18 cellular contexts compared by ENCODE assay signal in the genomic region with DNA sequence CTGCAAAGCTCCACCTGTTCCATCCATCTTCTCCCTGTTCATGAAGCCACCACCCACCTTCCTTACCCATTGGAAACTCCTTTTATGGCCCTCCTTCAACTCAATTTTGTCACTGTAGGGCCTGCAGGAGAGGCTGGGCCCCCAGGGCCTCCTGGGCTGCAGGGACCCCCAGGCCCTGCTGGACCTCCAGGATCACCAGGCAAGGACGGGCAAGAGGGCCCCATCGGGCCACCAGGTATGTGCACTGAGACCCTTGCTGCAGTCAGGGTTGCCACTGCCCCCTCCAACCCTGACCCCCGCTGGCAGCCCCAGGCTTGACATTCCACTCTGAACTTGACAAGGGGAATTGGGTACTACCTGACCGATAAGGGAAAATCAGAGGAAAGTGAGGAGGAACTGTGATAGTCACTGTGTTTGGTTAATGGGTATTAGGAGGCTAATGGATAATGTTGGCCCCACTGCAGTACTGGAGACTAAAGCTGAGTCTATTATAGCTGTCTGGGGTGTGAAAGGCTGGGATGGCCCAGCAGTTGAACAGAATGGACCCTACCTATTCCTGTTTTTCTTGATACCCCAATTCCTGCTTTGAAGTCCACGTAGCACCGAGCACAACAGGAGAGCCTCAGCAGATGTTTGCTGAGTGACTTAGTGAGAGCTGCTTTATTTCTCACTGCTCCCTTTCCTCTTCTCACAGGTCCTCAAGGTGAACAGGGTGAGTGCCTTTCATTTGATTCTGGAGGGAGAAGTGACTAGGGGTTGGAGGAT. TPM values are rescaled to one million over a fixed set of nuclear protein-coding genes. Genes with fewer than 3 reads are reported as not detected.
DNase-seq lines count a peak whose midpoint lies in the region; ATAC-seq and FAIRE-seq lines count a peak whose summit lies in the region.
"Had no signal": no experiment of that assay in that cellular context is flagged by ENCODE, and none has a peak within 500 bp of the region (broad histone marks: within the 10 kb centered on the region; RNA-seq: fewer than 3 reads in every experiment).

No MANE protein-coding gene starts in this region.

- H3K4ac ChIP-seq in mesenchymal stem cell (ENCODE audit: low read depth in 1 of 2, low read length in 2 of 2), result no peak overlapping the region

- CTCF ChIA-PET in activated CD4-positive, alpha-beta memory T cell treated with anti-CD3 and anti-CD28 coated beads, Interleukin-2, amount 10 ng/mL, durations not matched to agents 7 days and 5 days (lab: Charles Lee), result interaction anchor here (1.0 to 2.4 kb wide), 3 partner anchors 13 to 196 kb away, joined by 3 to 15 read pairs (median 8); a partner anchor contains a TSS

- no peaks in the 10 kb centered on the region for H3K9me3 Mint-ChIP-seq in activated T-cell treated with anti-CD3 and anti-CD28 coated beads, Interleukin-2, amount 50 U/mL, for 24 hours
- no peaks in the 10 kb centered on the region for H3K9me3 Mint-ChIP-seq in activated CD4-positive, alpha-beta memory T cell treated with anti-CD3 and anti-CD28 coated beads, Interleukin-2, amount 10 ng/mL, durations not matched to agents 7 days and 5 days
- H3K9me3 Mint-ChIP-seq in stimulated activated naive B cell treated with anti-CD40 and anti-IgM and Interleukin-4, amounts not matched to agents 10 μg/mL and 1 μg/mL and 100 μg/mL, for 72 hours, result no peaks in the 10 kb centered on the region

- no peak for FAIRE-seq in RCC 7860 (lab: Jason Lieb, UNC)

- H2AK5ac ChIP-seq in mesenchymal stem cell (ENCODE audit: low read length, severe bottlenecking), result no peak overlapping the region

- H4K8ac ChIP-seq in mesenchymal stem cell (ENCODE audit: low read length), result no peak overlapping the region

- no peaks in the 10 kb centered on the region for H3K9me3 ChIP-seq in mesenchymal stem cell (ENCODE audit: control insufficient read depth, low read length)
- H3K9me3 ChIP-seq: colonic mucosa had no signal

- peaks cover 26% of the 10 kb centered on the region for H3K4me1 ChIP-seq in mesenchymal stem cell (ENCODE audit: control insufficient read depth, insufficient read depth, low read depth, low read length)

- H3K18ac ChIP-seq in mesenchymal stem cell (ENCODE audit: low read depth in 1 of 2, low read length in 2 of 2), result no peak overlapping the region

- no peak overlapping the region for H3K27ac Mint-ChIP-seq in activated T-cell treated with anti-CD3 and anti-CD28 coated beads, Interleukin-2, amount 50 U/mL, for 24 hours
- H3K27ac Mint-ChIP-seq in activated CD4-positive, alpha-beta memory T cell treated with anti-CD3 and anti-CD28 coated beads, Interleukin-2, amount 10 ng/mL, durations not matched to agents 7 days and 5 days, result peak overlapping the region; percentile 61
- no peak overlapping the region for H3K27ac Mint-ChIP-seq in stimulated activated naive B cell treated with anti-CD40 and anti-IgM and Interleukin-4, amounts not matched to agents 10 μg/mL and 1 μg/mL and 100 μg/mL, for 72 hours

- H2BK15ac ChIP-seq in mesenchymal stem cell (ENCODE audit: low read depth, poor library complexity, severe bottlenecking), result no peak overlapping the region

- no peak overlapping the region for H2BK5ac ChIP-seq in mesenchymal stem cell (ENCODE audit: low read depth, low read length, poor library complexity, severe bottlenecking)

- ATAC-seq in stimulated activated naive B cell treated with anti-CD40 and anti-IgM and Interleukin-4, amounts not matched to agents 10 μg/mL and 1 μg/mL and 100 μg/mL, for 72 hours (replicated peaks), result no peak
- ATAC-seq: Right ventricle myocardium inferior had no signal

- H3K36me3 ChIP-seq in mesenchymal stem cell (ENCODE audit: control insufficient read depth in 1 of 2, insufficient read depth in 2 of 2, low read depth in 1 of 2, low read length in 2 of 2), result peaks cover 11 to 14% of the 10 kb centered on the region in 2 experiments
- H3K36me3 ChIP-seq: colonic mucosa had no signal

- peak overlapping the region; percentile 16 for H4K91ac ChIP-seq in mesenchymal stem cell (ENCODE audit: low read length)

- 89% methylated on average over 6 of the region's 6 CpGs for WGBS in mesenchymal stem cell

- H3K14ac ChIP-seq in mesenchymal stem cell (ENCODE audit: low read length in 2 of 2), result peak overlapping the region in 1 of 2 experiments; percentile 37

- H3K79me1 ChIP-seq in mesenchymal stem cell (replicated peaks; ENCODE audit: low read length, poor library complexity, severe bottlenecking), result no peaks in the 10 kb centered on the region

- peaks cover 0 to 7% of the 10 kb centered on the region in 2 experiments for H3K27me3 ChIP-seq in mesenchymal stem cell (ENCODE audit: control insufficient read depth in 1 of 2, insufficient read depth in 1 of 2, low read length in 2 of 2)
- H3K27me3 ChIP-seq: colonic mucosa had no signal

- no peaks in the 10 kb centered on the region for H3K27me3 Mint-ChIP-seq in activated T-cell treated with anti-CD3 and anti-CD28 coated beads, Interleukin-2, amount 50 U/mL, for 24 hours
- no peaks in the 10 kb centered on the region for H3K27me3 Mint-ChIP-seq in activated CD4-positive, alpha-beta memory T cell treated with anti-CD3 and anti-CD28 coated beads, Interleukin-2, amount 10 ng/mL, durations not matched to agents 7 days and 5 days
- H3K27me3 Mint-ChIP-seq in stimulated activated naive B cell treated with anti-CD40 and anti-IgM and Interleukin-4, amounts not matched to agents 10 μg/mL and 1 μg/mL and 100 μg/mL, for 72 hours, result no peaks in the 10 kb centered on the region

- peaks cover 39% of the 10 kb centered on the region for H3K4me1 Mint-ChIP-seq in activated T-cell treated with anti-CD3 and anti-CD28 coated beads, Interleukin-2, amount 50 U/mL, for 24 hours (ENCODE audit: low read depth)
- H3K4me1 Mint-ChIP-seq in activated CD4-positive, alpha-beta memory T cell treated with anti-CD3 and anti-CD28 coated beads, Interleukin-2, amount 10 ng/mL, durations not matched to agents 7 days and 5 days, result peaks cover 52% of the 10 kb centered on the region
- peaks cover 22 to 46% of the 10 kb centered on the region in 2 donors for H3K4me1 Mint-ChIP-seq in stimulated activated naive B cell treated with anti-CD40 and anti-IgM and Interleukin-4, amounts not matched to agents 10 μg/mL and 1 μg/mL and 100 μg/mL, for 72 hours

- no peak overlapping the region for H2BK12ac ChIP-seq in mesenchymal stem cell (ENCODE audit: low read length in 2 of 2)

- H3K9ac ChIP-seq in mesenchymal stem cell (ENCODE audit: low read length), result no peak overlapping the region

- no peak overlapping the region for H3K4me3 ChIP-seq in mesenchymal stem cell (ENCODE audit: insufficient read depth in 1 of 2, low read depth in 1 of 2, low read length in 2 of 2)

- peak overlapping the region; percentile 84 for H3K4me3 Mint-ChIP-seq in activated T-cell treated with anti-CD3 and anti-CD28 coated beads, Interleukin-2, amount 50 U/mL, for 24 hours
- peak overlapping the region; percentile 66 for H3K4me3 Mint-ChIP-seq in activated CD4-positive, alpha-beta memory T cell treated with anti-CD3 and anti-CD28 coated beads, Interleukin-2, amount 10 ng/mL, durations not matched to agents 7 days and 5 days
- peak overlapping the region; percentile 12 to 32 for H3K4me3 Mint-ChIP-seq in stimulated activated naive B cell treated with anti-CD40 and anti-IgM and Interleukin-4, amounts not matched to agents 10 μg/mL and 1 μg/mL and 100 μg/mL, for 72 hours

- no peak overlapping the region for H3K23ac ChIP-seq in mesenchymal stem cell (ENCODE audit: low read length in 2 of 2)

- no peak overlapping the region for H2BK120ac ChIP-seq in mesenchymal stem cell (ENCODE audit: low read depth, low read length)

- no peak overlapping the region for H3K4me2 ChIP-seq in mesenchymal stem cell (ENCODE audit: low read length, poor library complexity, severe bottlenecking)

- no peaks in the 10 kb centered on the region for H3K36me3 Mint-ChIP-seq in activated T-cell treated with anti-CD3 and anti-CD28 coated beads, Interleukin-2, amount 50 U/mL, for 24 hours (ENCODE audit: low read depth)
- H3K36me3 Mint-ChIP-seq in activated CD4-positive, alpha-beta memory T cell treated with anti-CD3 and anti-CD28 coated beads, Interleukin-2, amount 10 ng/mL, durations not matched to agents 7 days and 5 days (ENCODE audit: low read depth), result no peaks in the 10 kb centered on the region
- no peaks in the 10 kb centered on the region for H3K36me3 Mint-ChIP-seq in stimulated activated naive B cell treated with anti-CD40 and anti-IgM and Interleukin-4, amounts not matched to agents 10 μg/mL and 1 μg/mL and 100 μg/mL, for 72 hours

- POLR2A ChIA-PET in activated CD4-positive, alpha-beta memory T cell treated with anti-CD3 and anti-CD28 coated beads, Interleukin-2, amount 10 ng/mL, durations not matched to agents 7 days and 5 days (lab: Charles Lee), result interaction anchor here (1.2 to 11.8 kb wide), 6 partner anchors 11 to 51 kb away, joined by 3 to 125 read pairs (median 6); a partner anchor contains a TSS

- no peak overlapping the region for H2AFZ ChIP-seq in mesenchymal stem cell (ENCODE audit: low read depth, low read length)

- no peak for DNase-seq in activated T-cell treated with anti-CD3 and anti-CD28 coated beads, Interleukin-2, amount 50 U/mL, for 24 hours
- DNase-seq in activated T-cell treated with anti-CD3 and anti-CD28 coated beads for 4 hours, result no peak
- no peak for DNase-seq in activated CD4-positive, alpha-beta memory T cell treated with anti-CD3 and anti-CD28 coated beads, Interleukin-2, amount 10 ng/mL, durations not matched to agents 7 days and 5 days
- no peak for DNase-seq in mesenchymal stem cell
- DNase-seq in stimulated activated naive B cell treated with anti-CD40 and anti-IgM and Interleukin-4, amounts not matched to agents 10 μg/mL and 1 μg/mL and 100 μg/mL, for 72 hours, result no peak
- DNase-seq in RCC 7860 (ENCODE audit: low spot score), result no peak
- DNase-seq in KG1 (lab: John Stamatoyannopoulos, UW), result no peak
- DNase-seq in NCI-H128 (lab: John Stamatoyannopoulos, UW; ENCODE audit: unreplicated experiment), result no peak
- DNase-seq: activated CD4-positive, alpha-beta T cell treated with anti-CD3 and anti-CD28 coated beads for 48 hours; aorta; colonic mucosa; GDM1; glutamatergic neuron; NCI-H1417 treated with DMSO at 0.1 percent for 48 hours; stimulated activated naive CD4-positive, alpha-beta T cell; T-helper 9 cell had no signal

- no peak overlapping the region for H3K27ac ChIP-seq in mesenchymal stem cell (ENCODE audit: low read length, poor library complexity, severe bottlenecking)
- H3K27ac ChIP-seq: epithelial cell of prostate had no signal

RNA-seq across cellular contexts. Expression of a gene that starts 2.1 kb away (rescaled TPM):
- total RNA-seq in activated CD4-positive, alpha-beta memory T cell treated with anti-CD3 and anti-CD28 coated beads, Interleukin-2, amount 10 ng/mL, durations not matched to agents 7 days and 5 days, result 1 to 10 TPM; 5.6 to 6.6 TPM
- polyA plus RNA-seq in mesenchymal stem cell (2013, experiment 1 of 2), result 0.29 TPM
- polyA plus RNA-seq in mesenchymal stem cell (2013, experiment 2 of 2), result 0.38 TPM

RNA-seq across cellular contexts. Expression of a gene that starts 6.1 kb away (rescaled TPM):
- total RNA-seq in activated CD4-positive, alpha-beta memory T cell treated with anti-CD3 and anti-CD28 coated beads, Interleukin-2, amount 10 ng/mL, durations not matched to agents 7 days and 5 days, result under 1 TPM; 0.70 to 0.78 TPM
- polyA plus RNA-seq in mesenchymal stem cell (2013, experiment 1 of 2), result 122 TPM
- 129 TPM for polyA plus RNA-seq in mesenchymal stem cell (2013, experiment 2 of 2)

RNA-seq across cellular contexts. Expression of a gene that starts 13.0 kb away (rescaled TPM):
- total RNA-seq in activated CD4-positive, alpha-beta memory T cell treated with anti-CD3 and anti-CD28 coated beads, Interleukin-2, amount 10 ng/mL, durations not matched to agents 7 days and 5 days, result 100 to 1,000 TPM; 305 to 312 TPM
- polyA plus RNA-seq in mesenchymal stem cell (2013, experiment 1 of 2), result 1,831 TPM
- polyA plus RNA-seq in mesenchymal stem cell (2013, experiment 2 of 2), result 1,802 TPM

RNA-seq across cellular contexts. Expression of a gene that starts 33.0 kb away (rescaled TPM):
- total RNA-seq in activated CD4-positive, alpha-beta memory T cell treated with anti-CD3 and anti-CD28 coated beads, Interleukin-2, amount 10 ng/mL, durations not matched to agents 7 days and 5 days, result 10 to 100 TPM; 16.9 to 18.3 TPM
- 18.2 TPM for polyA plus RNA-seq in mesenchymal stem cell (2013, experiment 1 of 2)
- polyA plus RNA-seq in mesenchymal stem cell (2013, experiment 2 of 2), result 17.4 TPM

RNA-seq across cellular contexts. Expression of a gene that starts 34.4 kb away (rescaled TPM):
- 1 to 10 TPM in 1 of 2 experiments, under 1 TPM in 1; 0.75 to 1.2 TPM for total RNA-seq in activated CD4-positive, alpha-beta memory T cell treated with anti-CD3 and anti-CD28 coated beads, Interleukin-2, amount 10 ng/mL, durations not matched to agents 7 days and 5 days
- 0.68 TPM for polyA plus RNA-seq in mesenchymal stem cell (2013, experiment 1 of 2)
- 0.84 TPM for polyA plus RNA-seq in mesenchymal stem cell (2013, experiment 2 of 2)

Comparison
In these comparisons a context has a peak if more than half of its experiments do, and no peak if none do; other contexts are left out.
1. H3K4me3 Mint-ChIP-seq: peak in every context shown above with its lines; median percentile 84 in activated T-cell treated with anti-CD3 and anti-CD28 coated beads, Interleukin-2, amount 50 U/mL, for 24 hours; 66 in activated CD4-positive, alpha-beta memory T cell treated with anti-CD3 and anti-CD28 coated beads, Interleukin-2, amount 10 ng/mL, durations not matched to agents 7 days and 5 days; 22 in stimulated activated naive B cell treated with anti-CD40 and anti-IgM and Interleukin-4, amounts not matched to agents 10 μg/mL and 1 μg/mL and 100 μg/mL, for 72 hours.